12 cellular contexts compared by ENCODE assay signal in genomic region chr3:111810909-111811308, GRCh38. TPM values are rescaled to one million over a fixed set of nuclear protein-coding genes. Genes with fewer than 3 reads are reported as not detected.
DNase-seq lines count a peak whose midpoint lies in the region; ATAC-seq and TF ChIP-seq lines count a peak whose summit lies in the region.
"Had no signal": no experiment of that assay in that cellular context is flagged by ENCODE, and none has a peak within 500 bp of the region (broad histone marks: within the 10 kb centered on the region; RNA-seq: fewer than 3 reads in every experiment).

No MANE protein-coding gene starts in this region.

- peaks cover 55% of the 10 kb centered on the region for H3K4me1 ChIP-seq in body of pancreas

- DNase-seq in EH (ENCODE audit: low read depth) (peak; percentile 93), RKO (ENCODE audit: low spot score) (peak; percentile 57), fibroblast of gingiva (ENCODE audit: low read depth) (peak; percentile 65), renal cortical epithelial cell (ENCODE audit: low read depth) (peak; percentile 90), body of pancreas (no peak), NOMO-1 treated with dmso at 0.1 percent for 144 hours (lab: John Stamatoyannopoulos, UW; ENCODE audit: unreplicated experiment) (no peak), NCI-H1092 treated with DMSO at 0.1 percent for 48 hours (lab: John Stamatoyannopoulos, UW) (no peak), NCI-H524 treated with DMSO at 0.1 percent for 48 hours (lab: John Stamatoyannopoulos, UW) (no peak)
- DNase-seq: activated CD4-positive, CD25-positive, alpha-beta regulatory T cell treated with anti-CD3 and anti-CD28 coated beads, Interleukin-2, amount 50 U/mL, for 72 hours; CD8-positive, alpha-beta memory T cell; islet precursor cell had no signal

- TF ChIP-seq CTCF in body of pancreas (IDR thresholded peaks at IDR 0.05): no peak

- no peak for TF ChIP-seq POLR2A in body of pancreas (IDR thresholded peaks at IDR 0.05)

- no peak overlapping the region for H3K4me3 ChIP-seq in body of pancreas

- peak overlapping the region in 1 of 4 donors; percentile 22 for H3K27ac ChIP-seq in body of pancreas

- H3K36me3 ChIP-seq in body of pancreas (replicated peaks in 1 of 2; ENCODE audit: insufficient read depth in 1 of 2, low read depth in 2 of 2): no peaks in the 10 kb centered on the region

- ATAC-seq in body of pancreas: no peak
- ATAC-seq: natural killer cell treated with Interleukin-12 subunit alpha and Interleukin-12 subunit beta and Interleukin-15 and Interleukin-18, amount 100 ng/mL, for 72 hours had no signal

- intact Hi-C loops in body of pancreas (cut with DNase I): no loop called here

- no peaks in the 10 kb centered on the region for H3K27me3 ChIP-seq in body of pancreas

- H3K9me3 ChIP-seq in body of pancreas: no peaks in the 10 kb centered on the region

RNA-seq across cellular contexts. Expression of gene PHLDB2, which starts 48.2 kb away (rescaled TPM):
- 109 and 145 TPM in 2 replicates for total RNA-seq in renal cortical epithelial cell
- 10 to 100 TPM; 25.9 to 26.4 TPM for total RNA-seq in body of pancreas

Comparison
In these comparisons a context has a peak if more than half of its experiments do, and no peak if none do; other contexts are left out.
1. DNase-seq: peak in EH (single experiment), RKO (single experiment), fibroblast of gingiva (single experiment) and renal cortical epithelial cell (single experiment); none in body of pancreas (0 of 4), NOMO-1 treated with dmso at 0.1 percent for 144 hours (single experiment), NCI-H1092 treated with DMSO at 0.1 percent for 48 hours (single experiment) and NCI-H524 treated with DMSO at 0.1 percent for 48 hours (single experiment).